ENCODE assay signal across 1 cellular context in genomic region chr5:172156541-172156994, GRCh38.
TF ChIP-seq lines count a peak whose summit lies in the region.

No MANE protein-coding gene starts in this region.

TF ChIP-seq in K562, 482 proteins besides CTCF, POLR2A, EP300 and RAD21 (continued from another document):
- no peak for TF ChIP-seq RBM39 (optimal IDR thresholded peaks at IDR 0.05; ENCODE audit: low read depth, low read length)
- TF ChIP-seq HDAC1 (IDR thresholded peaks at IDR 0.05): 0 out of 4 replicates have a peak, but pooled peaks of 1 of the 2 experiments have one; percentile 46
- TF ChIP-seq CXXC5 (CRISPR knock-in tag; IDR thresholded peaks at IDR 0.05): peak; percentile 64
- peak; percentile 76 for TF ChIP-seq ARID1B (IDR thresholded peaks at IDR 0.05)
- no peak for TF ChIP-seq UBTF (IDR thresholded peaks at IDR 0.05; ENCODE audit: borderline replicate concordance in 1 of 2, low read depth in 2 of 2, low read length in 2 of 2)
